In the genomic region with DNA sequence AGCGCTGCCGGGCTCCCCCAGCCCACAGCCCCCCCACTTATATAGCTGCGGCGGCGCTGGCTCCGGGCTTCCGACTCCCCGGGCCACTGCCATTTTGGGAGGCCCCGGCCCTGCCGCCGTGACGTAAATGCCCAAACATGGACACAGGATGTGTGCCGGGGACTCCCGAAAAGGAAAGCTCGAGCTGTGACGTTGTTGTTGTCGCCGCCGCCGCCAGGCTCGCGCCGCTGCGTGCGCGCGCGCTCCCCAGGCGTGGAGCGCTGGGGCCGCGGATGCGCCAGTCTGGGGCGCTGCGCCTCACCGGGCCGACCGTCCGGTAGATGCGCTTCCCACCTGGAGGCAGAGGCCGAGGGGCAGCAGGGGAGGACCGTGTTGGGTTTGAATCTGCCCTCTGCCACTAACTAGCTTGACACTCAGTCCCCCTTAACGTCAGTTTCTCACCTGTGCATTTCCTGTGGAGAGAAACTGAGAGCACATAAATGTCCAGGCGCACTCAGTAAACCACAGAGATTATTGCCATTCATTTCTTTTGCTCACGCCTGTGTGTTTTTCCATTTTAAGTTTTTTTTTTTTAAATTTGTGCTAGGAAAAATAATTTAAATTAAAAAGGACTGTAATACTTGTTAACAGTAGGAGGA, we compare ENCODE assay signal across 1 cellular context.
TF ChIP-seq lines count a peak whose summit lies in the region.

A gene (minus strand): TSS at position 15 of the 638 bp plus-strand sequence. CDS start 231 bp downstream, outside the sequence.

TF ChIP-seq in HepG2, 621 proteins besides CTCF, POLR2A, EP300 and RAD21 (continued from another document and continues in another):
- TF ChIP-seq, protein P1, sequence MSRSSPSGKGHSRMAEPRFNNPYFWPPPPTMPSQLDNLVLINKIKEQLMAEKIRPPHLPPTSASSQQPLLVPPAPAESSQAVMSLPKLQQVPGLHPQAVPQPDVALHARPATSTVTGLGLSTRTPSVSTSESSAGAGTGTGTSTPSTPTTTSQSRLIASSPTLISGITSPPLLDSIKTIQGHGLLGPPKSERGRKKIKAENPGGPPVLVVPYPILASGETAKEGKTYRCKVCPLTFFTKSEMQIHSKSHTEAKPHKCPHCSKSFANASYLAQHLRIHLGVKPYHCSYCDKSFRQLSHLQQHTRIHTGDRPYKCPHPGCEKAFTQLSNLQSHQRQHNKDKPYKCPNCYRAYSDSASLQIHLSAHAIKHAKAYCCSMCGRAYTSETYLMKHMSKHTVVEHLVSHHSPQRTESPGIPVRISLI (CRISPR knock-in tag; IDR thresholded peaks at IDR 0.05; ENCODE audit: borderline replicate concordance): no peak
- TF ChIP-seq, protein P2, sequence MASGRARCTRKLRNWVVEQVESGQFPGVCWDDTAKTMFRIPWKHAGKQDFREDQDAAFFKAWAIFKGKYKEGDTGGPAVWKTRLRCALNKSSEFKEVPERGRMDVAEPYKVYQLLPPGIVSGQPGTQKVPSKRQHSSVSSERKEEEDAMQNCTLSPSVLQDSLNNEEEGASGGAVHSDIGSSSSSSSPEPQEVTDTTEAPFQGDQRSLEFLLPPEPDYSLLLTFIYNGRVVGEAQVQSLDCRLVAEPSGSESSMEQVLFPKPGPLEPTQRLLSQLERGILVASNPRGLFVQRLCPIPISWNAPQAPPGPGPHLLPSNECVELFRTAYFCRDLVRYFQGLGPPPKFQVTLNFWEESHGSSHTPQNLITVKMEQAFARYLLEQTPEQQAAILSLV (CRISPR knock-in tag; IDR thresholded peaks at IDR 0.05; ENCODE audit: borderline replicate concordance): no peak
- TF ChIP-seq MTF1 (CRISPR knock-in tag; IDR thresholded peaks at IDR 0.05) (no peak), CCDC6 (CRISPR knock-in tag; IDR thresholded peaks at IDR 0.05) (no peak), ZKSCAN5 (CRISPR knock-in tag; IDR thresholded peaks at IDR 0.05) (no peak), ZNF274 (CRISPR knock-in tag; IDR thresholded peaks at IDR 0.05) (no peak), ZNF260 (CRISPR knock-in tag; IDR thresholded peaks at IDR 0.05; ENCODE audit: borderline replicate concordance, low read depth) (no peak), TCF12 (IDR thresholded peaks at IDR 0.05) (no peak), TCF12 (CRISPR knock-in tag; IDR thresholded peaks at IDR 0.05) (no peak), FOXK2 (IDR thresholded peaks at IDR 0.05) (no peak), HIVEP1 (CRISPR knock-in tag; IDR thresholded peaks at IDR 0.05) (peak; percentile 99), IRX3 (CRISPR knock-in tag; IDR thresholded peaks at IDR 0.05; ENCODE audit: borderline replicate concordance, low read depth) (no peak), MEIS2 (CRISPR knock-in tag; IDR thresholded peaks at IDR 0.05) (0 out of 2 replicates have a peak, but pooled peaks have one; percentile 6), TEAD2 (CRISPR knock-in tag; IDR thresholded peaks at IDR 0.05) (no peak), MAFK (conservative IDR thresholded peaks at IDR 0.05 in 1 of 2, IDR thresholded peaks at IDR 0.05 in 1 of 2; ENCODE audit: low read length in 2 of 2) (no peak), FOXP1 (IDR thresholded peaks at IDR 0.05) (no peak), FOXP1 (CRISPR knock-in tag; IDR thresholded peaks at IDR 0.05) (no peak), BORCS8-MEF2B (CRISPR knock-in tag; IDR thresholded peaks at IDR 0.05) (no peak), CC2D1A (CRISPR knock-in tag; IDR thresholded peaks at IDR 0.05) (no peak), YEATS4 (CRISPR knock-in tag; IDR thresholded peaks at IDR 0.05; ENCODE audit: borderline replicate concordance) (no peak), SNAPC2 (CRISPR knock-in tag; IDR thresholded peaks at IDR 0.05) (no peak), ZNF232 (CRISPR knock-in tag; IDR thresholded peaks at IDR 0.05; ENCODE audit: borderline replicate concordance) (no peak), HOXA9 (CRISPR knock-in tag; IDR thresholded peaks at IDR 0.05; ENCODE audit: borderline replicate concordance) (no peak)
- TF ChIP-seq, protein P3, sequence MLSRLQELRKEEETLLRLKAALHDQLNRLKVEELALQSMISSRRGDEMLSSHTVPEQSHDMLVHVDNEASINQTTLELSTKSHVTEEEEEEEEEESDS (CRISPR knock-in tag; IDR thresholded peaks at IDR 0.05; ENCODE audit: borderline replicate concordance): no peak
- TF ChIP-seq, protein P4, sequence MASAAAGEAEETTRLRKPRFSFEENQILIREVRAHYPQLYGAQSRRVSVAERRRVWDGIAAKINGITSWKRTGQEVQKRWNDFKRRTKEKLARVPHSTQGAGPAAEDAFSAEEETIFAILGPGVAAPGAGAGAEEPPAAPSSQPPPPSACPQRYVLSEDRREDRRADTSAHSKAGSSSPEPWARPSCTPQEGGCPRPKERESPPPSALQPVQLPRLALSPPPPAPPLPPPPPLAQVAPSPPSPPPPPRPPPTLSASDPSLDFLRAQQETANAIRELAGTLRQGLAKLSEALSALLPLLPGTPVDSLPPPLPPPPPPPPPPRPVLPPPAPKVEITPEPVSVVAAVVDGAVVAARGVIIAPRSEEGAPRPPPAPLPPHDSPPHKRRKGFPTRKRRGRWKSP (CRISPR knock-in tag; IDR thresholded peaks at IDR 0.05): peak; percentile 18; the same call in 1 of the 2 replicates
- TF ChIP-seq, protein P5, sequence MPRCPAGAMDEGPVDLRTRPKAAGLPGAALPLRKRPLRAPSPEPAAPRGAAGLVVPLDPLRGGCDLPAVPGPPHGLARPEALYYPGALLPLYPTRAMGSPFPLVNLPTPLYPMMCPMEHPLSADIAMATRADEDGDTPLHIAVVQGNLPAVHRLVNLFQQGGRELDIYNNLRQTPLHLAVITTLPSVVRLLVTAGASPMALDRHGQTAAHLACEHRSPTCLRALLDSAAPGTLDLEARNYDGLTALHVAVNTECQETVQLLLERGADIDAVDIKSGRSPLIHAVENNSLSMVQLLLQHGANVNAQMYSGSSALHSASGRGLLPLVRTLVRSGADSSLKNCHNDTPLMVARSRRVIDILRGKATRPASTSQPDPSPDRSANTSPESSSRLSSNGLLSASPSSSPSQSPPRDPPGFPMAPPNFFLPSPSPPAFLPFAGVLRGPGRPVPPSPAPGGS (CRISPR knock-in tag; IDR thresholded peaks at IDR 0.05): no peak
- TF ChIP-seq, protein P6, sequence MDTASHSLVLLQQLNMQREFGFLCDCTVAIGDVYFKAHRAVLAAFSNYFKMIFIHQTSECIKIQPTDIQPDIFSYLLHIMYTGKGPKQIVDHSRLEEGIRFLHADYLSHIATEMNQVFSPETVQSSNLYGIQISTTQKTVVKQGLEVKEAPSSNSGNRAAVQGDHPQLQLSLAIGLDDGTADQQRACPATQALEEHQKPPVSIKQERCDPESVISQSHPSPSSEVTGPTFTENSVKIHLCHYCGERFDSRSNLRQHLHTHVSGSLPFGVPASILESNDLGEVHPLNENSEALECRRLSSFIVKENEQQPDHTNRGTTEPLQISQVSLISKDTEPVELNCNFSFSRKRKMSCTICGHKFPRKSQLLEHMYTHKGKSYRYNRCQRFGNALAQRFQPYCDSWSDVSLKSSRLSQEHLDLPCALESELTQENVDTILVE (CRISPR knock-in tag; IDR thresholded peaks at IDR 0.05): no peak
- TF ChIP-seq, protein P7, sequence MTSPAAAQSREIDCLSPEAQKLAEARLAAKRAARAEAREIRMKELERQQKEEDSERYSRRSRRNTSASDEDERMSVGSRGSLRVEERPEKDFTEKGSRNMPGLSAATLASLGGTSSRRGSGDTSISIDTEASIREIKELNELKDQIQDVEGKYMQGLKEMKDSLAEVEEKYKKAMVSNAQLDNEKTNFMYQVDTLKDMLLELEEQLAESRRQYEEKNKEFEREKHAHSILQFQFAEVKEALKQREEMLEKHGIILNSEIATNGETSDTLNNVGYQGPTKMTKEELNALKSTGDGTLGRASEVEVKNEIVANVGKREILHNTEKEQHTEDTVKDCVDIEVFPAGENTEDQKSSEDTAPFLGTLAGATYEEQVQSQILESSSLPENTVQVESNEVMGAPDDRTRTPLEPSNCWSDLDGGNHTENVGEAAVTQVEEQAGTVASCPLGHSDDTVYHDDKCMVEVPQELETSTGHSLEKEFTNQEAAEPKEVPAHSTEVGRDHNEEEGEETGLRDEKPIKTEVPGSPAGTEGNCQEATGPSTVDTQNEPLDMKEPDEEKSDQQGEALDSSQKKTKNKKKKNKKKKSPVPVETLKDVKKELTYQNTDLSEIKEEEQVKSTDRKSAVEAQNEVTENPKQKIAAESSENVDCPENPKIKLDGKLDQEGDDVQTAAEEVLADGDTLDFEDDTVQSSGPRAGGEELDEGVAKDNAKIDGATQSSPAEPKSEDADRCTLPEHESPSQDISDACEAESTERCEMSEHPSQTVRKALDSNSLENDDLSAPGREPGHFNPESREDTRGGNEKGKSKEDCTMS (CRISPR knock-in tag; conservative IDR thresholded peaks at IDR 0.05): no peak
- TF ChIP-seq, protein P8, sequence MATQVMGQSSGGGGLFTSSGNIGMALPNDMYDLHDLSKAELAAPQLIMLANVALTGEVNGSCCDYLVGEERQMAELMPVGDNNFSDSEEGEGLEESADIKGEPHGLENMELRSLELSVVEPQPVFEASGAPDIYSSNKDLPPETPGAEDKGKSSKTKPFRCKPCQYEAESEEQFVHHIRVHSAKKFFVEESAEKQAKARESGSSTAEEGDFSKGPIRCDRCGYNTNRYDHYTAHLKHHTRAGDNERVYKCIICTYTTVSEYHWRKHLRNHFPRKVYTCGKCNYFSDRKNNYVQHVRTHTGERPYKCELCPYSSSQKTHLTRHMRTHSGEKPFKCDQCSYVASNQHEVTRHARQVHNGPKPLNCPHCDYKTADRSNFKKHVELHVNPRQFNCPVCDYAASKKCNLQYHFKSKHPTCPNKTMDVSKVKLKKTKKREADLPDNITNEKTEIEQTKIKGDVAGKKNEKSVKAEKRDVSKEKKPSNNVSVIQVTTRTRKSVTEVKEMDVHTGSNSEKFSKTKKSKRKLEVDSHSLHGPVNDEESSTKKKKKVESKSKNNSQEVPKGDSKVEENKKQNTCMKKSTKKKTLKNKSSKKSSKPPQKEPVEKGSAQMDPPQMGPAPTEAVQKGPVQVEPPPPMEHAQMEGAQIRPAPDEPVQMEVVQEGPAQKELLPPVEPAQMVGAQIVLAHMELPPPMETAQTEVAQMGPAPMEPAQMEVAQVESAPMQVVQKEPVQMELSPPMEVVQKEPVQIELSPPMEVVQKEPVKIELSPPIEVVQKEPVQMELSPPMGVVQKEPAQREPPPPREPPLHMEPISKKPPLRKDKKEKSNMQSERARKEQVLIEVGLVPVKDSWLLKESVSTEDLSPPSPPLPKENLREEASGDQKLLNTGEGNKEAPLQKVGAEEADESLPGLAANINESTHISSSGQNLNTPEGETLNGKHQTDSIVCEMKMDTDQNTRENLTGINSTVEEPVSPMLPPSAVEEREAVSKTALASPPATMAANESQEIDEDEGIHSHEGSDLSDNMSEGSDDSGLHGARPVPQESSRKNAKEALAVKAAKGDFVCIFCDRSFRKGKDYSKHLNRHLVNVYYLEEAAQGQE (IDR thresholded peaks at IDR 0.05; ENCODE audit: borderline replicate concordance in 1 of 2, low read depth in 1 of 2, low read length in 2 of 2): peak in 1 of 2 experiments; percentile 40; a peak in 2 of 4 replicates
- TF ChIP-seq, protein P9, sequence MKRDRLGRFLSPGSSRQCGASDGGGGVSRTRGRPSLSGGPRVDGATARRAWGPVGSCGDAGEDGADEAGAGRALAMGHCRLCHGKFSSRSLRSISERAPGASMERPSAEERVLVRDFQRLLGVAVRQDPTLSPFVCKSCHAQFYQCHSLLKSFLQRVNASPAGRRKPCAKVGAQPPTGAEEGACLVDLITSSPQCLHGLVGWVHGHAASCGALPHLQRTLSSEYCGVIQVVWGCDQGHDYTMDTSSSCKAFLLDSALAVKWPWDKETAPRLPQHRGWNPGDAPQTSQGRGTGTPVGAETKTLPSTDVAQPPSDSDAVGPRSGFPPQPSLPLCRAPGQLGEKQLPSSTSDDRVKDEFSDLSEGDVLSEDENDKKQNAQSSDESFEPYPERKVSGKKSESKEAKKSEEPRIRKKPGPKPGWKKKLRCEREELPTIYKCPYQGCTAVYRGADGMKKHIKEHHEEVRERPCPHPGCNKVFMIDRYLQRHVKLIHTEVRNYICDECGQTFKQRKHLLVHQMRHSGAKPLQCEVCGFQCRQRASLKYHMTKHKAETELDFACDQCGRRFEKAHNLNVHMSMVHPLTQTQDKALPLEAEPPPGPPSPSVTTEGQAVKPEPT (CRISPR knock-in tag; IDR thresholded peaks at IDR 0.05; ENCODE audit: low read depth): 0 out of 2 replicates have a peak, but pooled peaks have one; percentile 34
- TF ChIP-seq, protein P10, sequence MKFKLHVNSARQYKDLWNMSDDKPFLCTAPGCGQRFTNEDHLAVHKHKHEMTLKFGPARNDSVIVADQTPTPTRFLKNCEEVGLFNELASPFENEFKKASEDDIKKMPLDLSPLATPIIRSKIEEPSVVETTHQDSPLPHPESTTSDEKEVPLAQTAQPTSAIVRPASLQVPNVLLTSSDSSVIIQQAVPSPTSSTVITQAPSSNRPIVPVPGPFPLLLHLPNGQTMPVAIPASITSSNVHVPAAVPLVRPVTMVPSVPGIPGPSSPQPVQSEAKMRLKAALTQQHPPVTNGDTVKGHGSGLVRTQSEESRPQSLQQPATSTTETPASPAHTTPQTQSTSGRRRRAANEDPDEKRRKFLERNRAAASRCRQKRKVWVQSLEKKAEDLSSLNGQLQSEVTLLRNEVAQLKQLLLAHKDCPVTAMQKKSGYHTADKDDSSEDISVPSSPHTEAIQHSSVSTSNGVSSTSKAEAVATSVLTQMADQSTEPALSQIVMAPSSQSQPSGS (CRISPR knock-in tag; IDR thresholded peaks at IDR 0.05): no peak
- TF ChIP-seq, protein P11, sequence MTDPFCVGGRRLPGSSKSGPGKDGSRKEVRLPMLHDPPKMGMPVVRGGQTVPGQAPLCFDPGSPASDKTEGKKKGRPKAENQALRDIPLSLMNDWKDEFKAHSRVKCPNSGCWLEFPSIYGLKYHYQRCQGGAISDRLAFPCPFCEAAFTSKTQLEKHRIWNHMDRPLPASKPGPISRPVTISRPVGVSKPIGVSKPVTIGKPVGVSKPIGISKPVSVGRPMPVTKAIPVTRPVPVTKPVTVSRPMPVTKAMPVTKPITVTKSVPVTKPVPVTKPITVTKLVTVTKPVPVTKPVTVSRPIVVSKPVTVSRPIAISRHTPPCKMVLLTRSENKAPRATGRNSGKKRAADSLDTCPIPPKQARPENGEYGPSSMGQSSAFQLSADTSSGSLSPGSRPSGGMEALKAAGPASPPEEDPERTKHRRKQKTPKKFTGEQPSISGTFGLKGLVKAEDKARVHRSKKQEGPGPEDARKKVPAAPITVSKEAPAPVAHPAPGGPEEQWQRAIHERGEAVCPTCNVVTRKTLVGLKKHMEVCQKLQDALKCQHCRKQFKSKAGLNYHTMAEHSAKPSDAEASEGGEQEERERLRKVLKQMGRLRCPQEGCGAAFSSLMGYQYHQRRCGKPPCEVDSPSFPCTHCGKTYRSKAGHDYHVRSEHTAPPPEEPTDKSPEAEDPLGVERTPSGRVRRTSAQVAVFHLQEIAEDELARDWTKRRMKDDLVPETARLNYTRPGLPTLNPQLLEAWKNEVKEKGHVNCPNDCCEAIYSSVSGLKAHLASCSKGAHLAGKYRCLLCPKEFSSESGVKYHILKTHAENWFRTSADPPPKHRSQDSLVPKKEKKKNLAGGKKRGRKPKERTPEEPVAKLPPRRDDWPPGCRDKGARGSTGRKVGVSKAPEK (CRISPR knock-in tag; IDR thresholded peaks at IDR 0.05; ENCODE audit: borderline replicate concordance): no peak
- TF ChIP-seq, protein P12, sequence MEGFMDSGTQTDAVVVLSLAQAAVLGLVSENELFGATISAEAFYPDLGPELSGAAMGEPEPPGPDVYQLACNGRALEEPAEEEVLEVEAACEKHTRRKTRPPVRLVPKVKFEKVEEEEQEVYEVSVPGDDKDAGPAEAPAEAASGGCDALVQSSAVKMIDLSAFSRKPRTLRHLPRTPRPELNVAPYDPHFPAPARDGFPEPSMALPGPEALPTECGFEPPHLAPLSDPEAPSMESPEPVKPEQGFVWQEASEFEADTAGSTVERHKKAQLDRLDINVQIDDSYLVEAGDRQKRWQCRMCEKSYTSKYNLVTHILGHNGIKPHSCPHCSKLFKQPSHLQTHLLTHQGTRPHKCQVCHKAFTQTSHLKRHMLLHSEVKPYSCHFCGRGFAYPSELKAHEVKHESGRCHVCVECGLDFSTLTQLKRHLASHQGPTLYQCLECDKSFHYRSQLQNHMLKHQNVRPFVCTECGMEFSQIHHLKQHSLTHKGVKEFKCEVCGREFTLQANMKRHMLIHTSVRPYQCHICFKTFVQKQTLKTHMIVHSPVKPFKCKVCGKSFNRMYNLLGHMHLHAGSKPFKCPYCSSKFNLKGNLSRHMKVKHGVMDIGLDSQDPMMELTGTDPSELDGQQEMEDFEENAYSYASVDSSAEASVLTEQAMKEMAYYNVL (CRISPR knock-in tag; IDR thresholded peaks at IDR 0.05; ENCODE audit: borderline replicate concordance): no peak
